In genomic region chrX:100643943-100644587, GRCh38 we compare ENCODE assay signal across 8 cellular contexts. TPM values are rescaled to one million over a fixed set of nuclear protein-coding genes. Genes with fewer than 3 reads are reported as not detected.
DNase-seq lines count a peak whose midpoint lies in the region; ATAC-seq, FAIRE-seq and TF ChIP-seq lines count a peak whose summit lies in the region.

Gene SRPX2 (plus strand): TSS chrX:100644199. CDS start chrX:100646323, 2,124 bp downstream.

- H3K4me2 ChIP-seq in OCI-LY7 (ENCODE audit: low read length), result no peak within 1 kb of the TSS

- CTCF ChIA-PET in OCI-LY7 (lab: Charles Lee; ENCODE audit: unreplicated experiment), result no interaction called here

- TF ChIP-seq CTCF in AG10803 (conservative IDR thresholded peaks at IDR 0.05; ENCODE audit: low read length), result no peak
- no peak for TF ChIP-seq CTCF in bronchial epithelial cell (IDR thresholded peaks at IDR 0.05; ENCODE audit: insufficient read depth, low read length, severe bottlenecking)
- TF ChIP-seq CTCF in OCI-LY7 (conservative IDR thresholded peaks at IDR 0.05; ENCODE audit: low read length), result no peak

- H2AFZ ChIP-seq in OCI-LY7 (ENCODE audit: low read length), result no peak within 1 kb of the TSS

- H3K27me3 ChIP-seq in bronchial epithelial cell (ENCODE audit: control insufficient read depth, insufficient read depth, low read length), result no peaks in the 10 kb centered on the region

- H3K27ac ChIP-seq in OCI-LY7 (ENCODE audit: low read depth, low read length, poor library complexity, severe bottlenecking), result no peak within 1 kb of the TSS

- intact Hi-C loops in OCI-LY7 (cut with micrococcal nuclease; ENCODE audit: unreplicated experiment), result no loop called here

- POLR2A ChIA-PET in OCI-LY7 (lab: Charles Lee), result interaction anchor here (0.7 kb wide), 1 partner anchor 226 kb away, joined by 3 read pairs; no protein-coding TSS in a partner anchor

- no peaks in the 10 kb centered on the region for H4K20me1 ChIP-seq in OCI-LY7 (ENCODE audit: insufficient read depth, low read length)

- H3K9me2 ChIP-seq in OCI-LY7 (ENCODE audit: insufficient read depth, low read length), result no peaks in the 10 kb centered on the region

- FAIRE-seq in bronchial epithelial cell (lab: Jason Lieb, UNC), result peak; percentile 32

- no TSS peak for BruUV-seq in OCI-LY7 (replicated peaks; lab: Mats Ljungman, UMichigan)

- H3K4me3 ChIP-seq in AG10803 (ENCODE audit: low read length) (peak within 1 kb of the TSS; percentile 58), bronchial epithelial cell (ENCODE audit: low read depth, low read length) (peak within 1 kb of the TSS; percentile 23), OCI-LY7 (ENCODE audit: low read depth, low read length, poor library complexity, severe bottlenecking) (no peak within 1 kb of the TSS)

- H3K79me2 ChIP-seq in OCI-LY7 (ENCODE audit: insufficient read depth, low read depth, low read length), result no peaks in the 10 kb centered on the region

- ATAC-seq in HG03460 (IDR thresholded peaks at IDR 0.05; ENCODE audit: unreplicated experiment), result no peak

- H3K36me3 ChIP-seq in bronchial epithelial cell (ENCODE audit: control insufficient read depth, insufficient read depth, low read length), result no peaks in the 10 kb centered on the region
- H3K36me3 ChIP-seq in OCI-LY7 (ENCODE audit: insufficient read depth, low read length), result no peaks in the 10 kb centered on the region

- DNase-seq in AG10803 (ENCODE audit: low read depth), result peak; percentile 87
- DNase-seq in HT-29 (ENCODE audit: low spot score), result peak; percentile 43
- DNase-seq in bronchial epithelial cell (ENCODE audit: low read depth), result peak; percentile 90
- DNase-seq in mucosa of gallbladder (ENCODE audit: low spot score), result peak; percentile 45
- DNase-seq in NCI-H2227 treated with DMSO at 0.1 percent for 48 hours (lab: John Stamatoyannopoulos, UW), result no peak
- DNase-seq in OCI-LY7 (ENCODE audit: low spot score), result no peak
- no peak for DNase-seq in HuH-7.5 (ENCODE audit: low spot score)

- peaks cover 10% of the 10 kb centered on the region for H3K4me1 ChIP-seq in OCI-LY7 (ENCODE audit: insufficient read depth, low read length, poor library complexity, severe bottlenecking)

- H3K9me3 ChIP-seq in OCI-LY7 (ENCODE audit: low read length), result no peaks in the 10 kb centered on the region

RNA-seq across cellular contexts. Expression of gene SRPX2, which starts in this region (rescaled TPM):
- 0.28 and 0.78 TPM in 2 replicates for total RNA-seq in HT-29 (2014; rRNA removed; shearing (Covaris generic))
- total RNA-seq in bronchial epithelial cell (9.0 and 31.6 TPM in 2 replicates), mucosa of gallbladder (9.2 TPM), OCI-LY7 (2022) (not detected in 2 replicates)
- not detected in 2 replicates for total RNA-seq in OCI-LY7 (2014; rRNA removed; shearing (Covaris generic))

Comparison
In these comparisons a context has a peak if more than half of its experiments do, and no peak if none do; other contexts are left out.
1. Peak in DNase-seq in HT-29; RNA of the gene not detected or under 1 TPM.
2. DNase-seq: peak in AG10803 (single experiment), bronchial epithelial cell (single experiment) and mucosa of gallbladder (single experiment); none in NCI-H2227 treated with DMSO at 0.1 percent for 48 hours (single experiment), OCI-LY7 (single experiment) and HuH-7.5 (single experiment).